In the genomic region with DNA sequence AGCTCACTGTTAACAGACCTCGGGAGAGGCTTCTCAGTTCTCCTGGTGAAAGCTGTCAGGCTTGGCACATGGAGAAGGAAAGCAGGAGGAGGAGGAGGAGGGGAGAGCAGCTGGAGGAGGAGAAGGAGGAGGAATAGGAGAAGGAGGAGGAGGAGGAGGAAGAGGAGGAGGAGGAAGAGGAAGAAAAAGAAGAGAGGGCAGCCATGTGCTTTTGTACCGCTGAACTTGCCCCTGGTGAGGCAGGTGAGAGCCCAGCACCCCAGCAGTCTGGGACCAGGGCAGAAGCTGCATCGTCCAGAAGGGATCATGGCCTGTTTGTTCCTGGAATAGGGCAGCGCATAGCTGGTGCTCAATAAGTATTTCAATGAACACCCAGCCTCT, we compare ENCODE assay signal across 20 cellular contexts. TPM values are rescaled to one million over a fixed set of nuclear protein-coding genes. Genes with fewer than 3 reads are reported as not detected.
"Had no signal": no experiment of that assay in that cellular context is flagged by ENCODE, and none has a peak within 500 bp of the region (broad histone marks: within the 10 kb centered on the region; RNA-seq: fewer than 3 reads in every experiment).

No MANE protein-coding gene starts in this region.

- H3K4me3 ChIP-seq: Peyer's patch, SJCRH30 had no signal

- H3K9me3 ChIP-seq: Peyer's patch, SJCRH30 had no signal

- H3K27ac ChIP-seq: HL-60, Peyer's patch, SJCRH30 had no signal

- H3K4me1 ChIP-seq: SJCRH30 had no signal

- H3K27me3 ChIP-seq: Peyer's patch had no signal

- DNase-seq: KBM-7, NCI-H1092 treated with DMSO at 0.1 percent for 48 hours, NCI-H1436, NCI-H187, NCI-H2029, NCI-H2081 treated with DMSO at 0.1 percent for 48 hours, NCI-H2171, NCI-H226, NCI-H446, NCI-H510A, NCI-H524 treated with DMSO at 0.1 percent for 48 hours, NCI-H774, PC-3, SHP77 treated with DMSO at 0.1 percent for 48 hours, SJCRH30 had no signal

- H3K36me3 ChIP-seq: Peyer's patch, SJCRH30 had no signal

RNA-seq across cellular contexts. Expression of a gene that starts 21.3 kb away (rescaled TPM):
- total RNA-seq: LHCN-M2, Right ventricle myocardium inferior, RPMI7951, SJCRH30 had no signal
